ENCODE assay signal across 15 cellular contexts in genomic region chr10:47206449-47207279, GRCh38.
DNase-seq lines count a peak whose midpoint lies in the region; ATAC-seq and TF ChIP-seq lines count a peak whose summit lies in the region.
"Had no signal": no experiment of that assay in that cellular context is flagged by ENCODE, and none has a peak within 500 bp of the region (broad histone marks: within the 10 kb centered on the region; RNA-seq: fewer than 3 reads in every experiment).

No MANE protein-coding gene starts in this region.

- H3K27me3 Mint-ChIP-seq in T-cell, result no peaks in the 10 kb centered on the region

- peaks cover 0 to under 1% of the 10 kb centered on the region in 2 donors for H3K9me3 ChIP-seq in right atrium auricular region
- no peaks in the 10 kb centered on the region for H3K9me3 ChIP-seq in effector memory CD4-positive, alpha-beta T cell (ENCODE audit: control insufficient read depth, low read length)
- no peaks in the 10 kb centered on the region for H3K9me3 ChIP-seq in breast epithelium

- no peaks in the 10 kb centered on the region for H3K36me3 ChIP-seq in right atrium auricular region
- H3K36me3 ChIP-seq in effector memory CD4-positive, alpha-beta T cell (ENCODE audit: control insufficient read depth, insufficient read depth, low read length), result no peaks in the 10 kb centered on the region
- H3K36me3 ChIP-seq in breast epithelium, result no peaks in the 10 kb centered on the region
- H3K36me3 ChIP-seq: heart right ventricle had no signal

- no peaks in the 10 kb centered on the region for H3K27me3 ChIP-seq in right atrium auricular region
- H3K27me3 ChIP-seq in effector memory CD4-positive, alpha-beta T cell (replicated peaks; ENCODE audit: control insufficient read depth, insufficient read depth, low read length, poor library complexity, severe bottlenecking), result no peaks in the 10 kb centered on the region
- no peaks in the 10 kb centered on the region for H3K27me3 ChIP-seq in breast epithelium
- H3K27me3 ChIP-seq: heart right ventricle had no signal

- no peak overlapping the region for H3K4me3 ChIP-seq in right atrium auricular region
- no peak overlapping the region for H3K4me3 ChIP-seq in effector memory CD4-positive, alpha-beta T cell (ENCODE audit: insufficient read depth, low read depth, low read length, poor library complexity, severe bottlenecking)
- no peak overlapping the region for H3K4me3 ChIP-seq in breast epithelium
- H3K4me3 ChIP-seq: heart right ventricle had no signal

- POLR2A ChIA-PET in T-cell (lab: Charles Lee), result interaction anchor here (0.6 to 1.1 kb wide), 2 partner anchors 53 to 1468 kb away, joined by 3 to 4 read pairs; no protein-coding TSS in a partner anchor

- intact Hi-C loops in Right ventricle myocardium inferior (cut with DNase I), result no loop called here
- intact Hi-C loops in breast epithelium (cut with DNase I; ENCODE audit: low total_unique reads), result no loop called here

- no peak overlapping the region for H3K27ac ChIP-seq in right atrium auricular region
- H3K27ac ChIP-seq in effector memory CD4-positive, alpha-beta T cell (ENCODE audit: insufficient read depth, low read length, poor library complexity, severe bottlenecking), result peak overlapping the region; percentile 22
- H3K27ac ChIP-seq in breast epithelium, result no peak overlapping the region

- TF ChIP-seq POLR2A in breast epithelium (IDR thresholded peaks at IDR 0.05), result no peak

- H3K4me1 ChIP-seq in right atrium auricular region (no peaks in the 10 kb centered on the region), breast epithelium (no peaks in the 10 kb centered on the region)
- H3K4me1 ChIP-seq in effector memory CD4-positive, alpha-beta T cell (ENCODE audit: control insufficient read depth, insufficient read depth, low read length, poor library complexity, severe bottlenecking), result peaks cover 28% of the 10 kb centered on the region

- H3K9me3 Mint-ChIP-seq in T-cell, result peaks cover 0 to 3% (median 3%) of the 10 kb centered on the region in 3 donors
- H3K9me3 Mint-ChIP-seq: stimulated activated memory B cell treated with anti-CD40 and anti-IgM and Interleukin-4, amounts not matched to agents 10 μg/mL and 1 μg/mL and 100 μg/mL, for 72 hours had no signal

- H3K4me1 Mint-ChIP-seq in T-cell, result peaks cover 62 to 76% (median 64%) of the 10 kb centered on the region in 3 donors
- H3K4me1 Mint-ChIP-seq: B cell; stimulated activated memory B cell treated with anti-CD40 and anti-IgM and Interleukin-4, amounts not matched to agents 10 μg/mL and 1 μg/mL and 100 μg/mL, for 72 hours had no signal

- H3K36me3 Mint-ChIP-seq in T-cell, result no peaks in the 10 kb centered on the region
- H3K36me3 Mint-ChIP-seq: stimulated activated memory B cell treated with anti-CD40 and anti-IgM and Interleukin-4, amounts not matched to agents 10 μg/mL and 1 μg/mL and 100 μg/mL, for 72 hours had no signal

- DNase-seq in right atrium auricular region (ENCODE audit: low spot score), result peak; percentile 5
- DNase-seq in Right ventricle myocardium inferior (ENCODE audit: missing footprints), result no peak
- DNase-seq in T-cell, result peak in 12 of 34 experiments; percentile 4 to 37 (median 12)
- DNase-seq in effector memory CD4-positive, alpha-beta T cell, result no peak
- no peak for DNase-seq in breast epithelium (ENCODE audit: low spot score in 2 of 2)
- no peak for DNase-seq in RPMI8226
- DNase-seq: heart right ventricle; left cardiac atrium; NCI-H1105 treated with DMSO at 0.1 percent for 48 hours; NCI-H510A treated with DMSO at 0.1 percent for 48 hours; stimulated activated CD4-positive, alpha-beta T cell treated with anti-CD3 and anti-CD28 coated beads, Interleukin-2, amount 100 ng/mL, for 48 hours had no signal

- H3K4me3 Mint-ChIP-seq in T-cell, result peak overlapping the region; percentile 25 to 79 (median 47)
- H3K4me3 Mint-ChIP-seq: B cell; stimulated activated memory B cell treated with anti-CD40 and anti-IgM and Interleukin-4, amounts not matched to agents 10 μg/mL and 1 μg/mL and 100 μg/mL, for 72 hours had no signal

- ATAC-seq in Right ventricle myocardium inferior, result no peak
- ATAC-seq in T-cell (replicated peaks in 1 of 4), result peak; percentile 86 to 94 (median 90)
- no peak for ATAC-seq in GM19035 (IDR thresholded peaks at IDR 0.05; ENCODE audit: unreplicated experiment)
- no peak for ATAC-seq in HG02678 (IDR thresholded peaks at IDR 0.05; ENCODE audit: unreplicated experiment)
- ATAC-seq: stimulated activated memory B cell treated with anti-CD40 and anti-IgM and Interleukin-4, amounts not matched to agents 10 μg/mL and 1 μg/mL and 100 μg/mL, for 72 hours had no signal

- H3K27ac Mint-ChIP-seq in T-cell, result peak overlapping the region; percentile 91 to 97
- H3K27ac Mint-ChIP-seq: B cell; stimulated activated memory B cell treated with anti-CD40 and anti-IgM and Interleukin-4, amounts not matched to agents 10 μg/mL and 1 μg/mL and 100 μg/mL, for 72 hours had no signal

- no peak for TF ChIP-seq CTCF in right atrium auricular region (IDR thresholded peaks at IDR 0.05)
- TF ChIP-seq CTCF in breast epithelium (IDR thresholded peaks at IDR 0.05), result no peak

- CTCF ChIA-PET in T-cell (lab: Charles Lee), result interaction anchor here (1.4 to 1.5 kb wide), 2 partner anchors 159 kb away, joined by 3 read pairs; no protein-coding TSS in a partner anchor

Comparison
In these comparisons a context has a peak if more than half of its experiments do, and no peak if none do; other contexts are left out.
1. ATAC-seq: peak in T-cell (4 of 4); none in Right ventricle myocardium inferior (single experiment), GM19035 (single experiment) and HG02678 (single experiment).